Comparison of ENCODE assay signal across 10 cellular contexts in the genomic region with DNA sequence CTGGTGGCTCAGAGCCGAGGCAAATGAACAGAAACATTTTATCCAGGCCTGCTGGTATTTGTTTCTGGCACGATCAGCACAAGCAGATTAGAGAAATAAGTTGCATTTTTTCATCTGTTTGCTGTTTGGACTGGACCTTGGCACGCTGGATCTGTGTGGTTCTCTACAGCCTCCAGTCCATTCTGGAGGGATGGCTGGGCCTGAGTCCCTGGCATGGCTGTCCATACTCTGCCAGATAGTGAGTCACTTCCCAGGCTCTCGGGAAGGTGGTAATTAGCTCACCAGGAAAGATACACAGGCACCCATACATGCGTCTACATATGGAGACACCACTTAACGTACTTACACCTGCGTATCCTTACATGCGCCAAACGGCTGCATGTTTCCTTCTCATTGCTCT.
DNase-seq lines count a peak whose midpoint lies in the region; ATAC-seq, FAIRE-seq and TF ChIP-seq lines count a peak whose summit lies in the region.
"Had no signal": no experiment of that assay in that cellular context is flagged by ENCODE, and none has a peak within 500 bp of the region (broad histone marks: within the 10 kb centered on the region; RNA-seq: fewer than 3 reads in every experiment).

No MANE protein-coding gene starts in this region.

- no peak overlapping the region for H2BK12ac ChIP-seq in H1 (ENCODE audit: low read depth, low read length)

- no peak for TF ChIP-seq EP300 in A549 (IDR thresholded peaks at IDR 0.05)
- TF ChIP-seq EP300 in H1 (IDR thresholded peaks at IDR 0.05; ENCODE audit: borderline replicate concordance in 1 of 2, low read depth in 2 of 2, low read length in 2 of 2) = no peak

- H3K27ac ChIP-seq in A549 = no peak overlapping the region
- peak overlapping the region; percentile 11; the same call in 1 of the 2 replicates for H3K27ac ChIP-seq in HUES64 (ENCODE audit: low read depth, low read length)
- no peak overlapping the region for H3K27ac ChIP-seq in H1 (ENCODE audit: low read depth, low read length)
- H3K27ac ChIP-seq: cardiac muscle cell had no signal

- no peak overlapping the region for H3K56ac ChIP-seq in H1 (replicated peaks; ENCODE audit: insufficient read length, low read depth, low read length)

- peak overlapping the region; percentile 36 for H4K91ac ChIP-seq in H1 (replicated peaks; ENCODE audit: insufficient read length, low read length)

- H3K79me2 ChIP-seq in H1 (ENCODE audit: control insufficient read depth in 1 of 2, insufficient read depth in 2 of 2, low read length in 2 of 2) = no peaks in the 10 kb centered on the region

- POLR2A ChIA-PET in A549 (lab: Yijun Ruan, JAX) (no interaction called here), H1 (lab: Charles Lee; ENCODE audit: partially characterized antibody) (interaction anchor here (0.8 to 1.5 kb wide), 3 partner anchors 10 to 17 kb away, joined by 3 to 8 read pairs (median 5); no protein-coding TSS in a partner anchor)

- no peak overlapping the region for H2BK120ac ChIP-seq in H1 (replicated peaks; ENCODE audit: low read depth, low read length)

- ATAC-seq in A549 (peak; percentile 40 to 52; a peak in 2 of 6 replicates), HG02852 (IDR thresholded peaks at IDR 0.05; ENCODE audit: unreplicated experiment) (no peak)

- H3K23me2 ChIP-seq in H1 (ENCODE audit: low read depth, low read length) = no peaks in the 10 kb centered on the region

- peak overlapping the region; percentile 89 for H4K8ac ChIP-seq in H1 (ENCODE audit: extremely low read depth, insufficient read depth, low read length)

- H3K27me3 ChIP-seq in HUES64 (ENCODE audit: insufficient read depth, low read length) = no peaks in the 10 kb centered on the region
- H3K27me3 ChIP-seq in H1 (replicated peaks in 1 of 4; ENCODE audit: control insufficient read depth in 3 of 4, extremely low read depth in 1 of 4, insufficient read depth in 3 of 4, low read length in 3 of 4) = no peaks in the 10 kb centered on the region
- H3K27me3 ChIP-seq: cardiac muscle cell had no signal

- TF ChIP-seq POLR2A in A549 (IDR thresholded peaks at IDR 0.05; ENCODE audit: low read length) (no peak), H1 (IDR thresholded peaks at IDR 0.05; ENCODE audit: control extremely low read depth in 1 of 2, low read depth in 2 of 2, low read length in 2 of 2) (no peak)

- H3K14ac ChIP-seq in H1 (ENCODE audit: insufficient read length) = no peak overlapping the region

- H3K4me2 ChIP-seq in A549 (no peak overlapping the region), H1 (ENCODE audit: insufficient read depth in 1 of 2, low read depth in 2 of 2, low read length in 2 of 2) (no peak overlapping the region)

- 0 out of 2 replicates have a peak overlapping the region, but pooled peaks have one; percentile 7 for H3K9ac ChIP-seq in HUES64 (ENCODE audit: low read depth, low read length)
- H3K9ac ChIP-seq in H1 (replicated peaks in 1 of 4; ENCODE audit: extremely low read depth in 1 of 4, low read depth in 3 of 4, low read length in 3 of 4) = no peak overlapping the region

- no peaks in the 10 kb centered on the region for H3K79me1 ChIP-seq in H1 (ENCODE audit: low read depth, low read length)

- H3K4me1 ChIP-seq in A549 = no peaks in the 10 kb centered on the region
- peaks cover 9% of the 10 kb centered on the region for H3K4me1 ChIP-seq in HUES64 (ENCODE audit: insufficient read depth, low read length)
- no peaks in the 10 kb centered on the region for H3K4me1 ChIP-seq in H1 (replicated peaks in 1 of 4; ENCODE audit: control insufficient read depth in 3 of 4, insufficient read depth in 4 of 4, low read length in 3 of 4)

- no peak for TF ChIP-seq CTCF in A549 (IDR thresholded peaks at IDR 0.05)
- no peak for TF ChIP-seq CTCF in H1 (IDR thresholded peaks at IDR 0.05; ENCODE audit: control extremely low read depth in 1 of 3, insufficient read depth in 1 of 3, low read depth in 1 of 3, low read length in 3 of 3)

- no peak overlapping the region for H4K5ac ChIP-seq in H1 (ENCODE audit: insufficient read length, low read depth, low read length)

- H2BK15ac ChIP-seq in H1 (ENCODE audit: low read length) = no peak overlapping the region

- CTCF ChIA-PET in A549 (lab: Yijun Ruan, JAX) (no interaction called here), H1 (lab: Charles Lee; ENCODE audit: partially characterized antibody) (interaction anchor here (1.2 to 1.6 kb wide), 3 partner anchors 12 to 82 kb away, joined by 3 read pairs; no protein-coding TSS in a partner anchor)

- FAIRE-seq in A549 (lab: Jason Lieb, UNC) (no peak), H1 (lab: Jason Lieb, UNC) (no peak)

- in situ Hi-C loops in G401 (cut with HindIII; ENCODE audit: low sequenced_read_pairs) = no loop called here

- peak overlapping the region; percentile 5; the same call in 1 of the 2 replicates for H3K18ac ChIP-seq in H1 (ENCODE audit: extremely low read depth, low read length)

- no peak overlapping the region for H3K4ac ChIP-seq in H1 (replicated peaks; ENCODE audit: insufficient read length, low read depth, low read length)

- H2AK5ac ChIP-seq in H1 (ENCODE audit: low read depth, low read length) = no peak overlapping the region

- no peaks in the 10 kb centered on the region for H3K36me3 ChIP-seq in HUES64 (ENCODE audit: insufficient read depth, low read length)
- no peaks in the 10 kb centered on the region for H3K36me3 ChIP-seq in H1 (ENCODE audit: control insufficient read depth in 2 of 4, insufficient read depth in 4 of 4, low read length in 3 of 4)
- H3K36me3 ChIP-seq: cardiac muscle cell had no signal

- H2AFZ ChIP-seq in H1 (ENCODE audit: low read length) = 0 out of 2 replicates have a peak overlapping the region, but pooled peaks have one; percentile 6

- 71% methylated on average over 9 of the region's 9 CpGs for WGBS in A549 (ENCODE audit: missing lambda C conversion rate)
- WGBS in HUES64 = 93% methylated on average over 9 of the region's 9 CpGs
- 88% methylated on average over 9 of the region's 9 CpGs; no CpG with 5 or more reads in 1 of the 2 experiments for WGBS in H1 (ENCODE audit: extremely low coverage in 1 of 2, insufficient coverage in 1 of 2, insufficient read length in 1 of 2, insufficient replicate concordance in 2 of 2, low coverage in 1 of 2, low lambda C conversion rate in 2 of 2, missing lambda C conversion rate in 1 of 2), 2 experiments

- H4K20me1 ChIP-seq in H1 (replicated peaks in 1 of 2; ENCODE audit: control insufficient read depth in 1 of 2, insufficient read depth in 2 of 2, low read length in 2 of 2) = no peaks in the 10 kb centered on the region

- TF ChIP-seq RAD21 in A549 (conservative IDR thresholded peaks at IDR 0.05 in 1 of 2, IDR thresholded peaks at IDR 0.05 in 1 of 2) = no peak
- no peak for TF ChIP-seq RAD21 in H1 (IDR thresholded peaks at IDR 0.05 in 1 of 2, conservative IDR thresholded peaks at IDR 0.05 in 1 of 2; ENCODE audit: low read depth in 2 of 2, low read length in 2 of 2)

- H3K9me3 ChIP-seq in A549 (no peaks in the 10 kb centered on the region), HUES64 (ENCODE audit: insufficient read depth, low read depth, low read length) (no peaks in the 10 kb centered on the region), H1 (ENCODE audit: insufficient read depth in 2 of 2, low read depth in 1 of 2, low read length in 1 of 2) (no peaks in the 10 kb centered on the region)

- peak overlapping the region; percentile 27; the same call in 1 of the 2 replicates for H2BK5ac ChIP-seq in H1 (ENCODE audit: low read depth, low read length)

- H3K23ac ChIP-seq in H1 (ENCODE audit: insufficient read length) = no peak overlapping the region

- DNase-seq in A549 (ENCODE audit: low read depth in 1 of 2, low spot score in 1 of 2) = no peak
- no peak for DNase-seq in H1 (ENCODE audit: low read depth in 1 of 2, low spot score in 2 of 2)
- DNase-seq in medulla oblongata (ENCODE audit: extremely low spot score) = peak; percentile 3
- DNase-seq in HuH-7 (ENCODE audit: low spot score) = no peak
- no peak for DNase-seq in activated effector memory CD4-positive, alpha-beta T cell treated with Interleukin-2 at 50 U/mL for 16 hours
- DNase-seq in G401 (ENCODE audit: low spot score) = no peak
- DNase-seq: activated CD4-positive, alpha-beta T cell treated with anti-CD3 and anti-CD28 coated beads for 1 hour had no signal

- H2BK20ac ChIP-seq in H1 (ENCODE audit: low read length) = peak overlapping the region; percentile 68; the same call in 1 of the 2 replicates

- no peak overlapping the region for H3K4me3 ChIP-seq in A549
- no peak overlapping the region for H3K4me3 ChIP-seq in HUES64 (ENCODE audit: low read length)
- no peak overlapping the region for H3K4me3 ChIP-seq in H1 (ENCODE audit: extremely low read depth in 1 of 4, insufficient read depth in 2 of 4, low read depth in 3 of 4, low read length in 4 of 4)
- H3K4me3 ChIP-seq: cardiac muscle cell had no signal

TF ChIP-seq in A549, 52 proteins besides CTCF, POLR2A, EP300 and RAD21 (continues in another document):
- TF ChIP-seq RARB (CRISPR knock-in tag; IDR thresholded peaks at IDR 0.05) = no peak
- TF ChIP-seq, protein P1, sequence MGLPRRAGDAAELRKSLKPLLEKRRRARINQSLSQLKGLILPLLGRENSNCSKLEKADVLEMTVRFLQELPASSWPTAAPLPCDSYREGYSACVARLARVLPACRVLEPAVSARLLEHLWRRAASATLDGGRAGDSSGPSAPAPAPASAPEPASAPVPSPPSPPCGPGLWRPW (IDR thresholded peaks at IDR 0.05) = no peak
- no peak for TF ChIP-seq POLR2AphosphoS2 (conservative IDR thresholded peaks at IDR 0.05; ENCODE audit: low read length)
- no peak for TF ChIP-seq KDM5A (IDR thresholded peaks at IDR 0.05)
- TF ChIP-seq, protein P2, sequence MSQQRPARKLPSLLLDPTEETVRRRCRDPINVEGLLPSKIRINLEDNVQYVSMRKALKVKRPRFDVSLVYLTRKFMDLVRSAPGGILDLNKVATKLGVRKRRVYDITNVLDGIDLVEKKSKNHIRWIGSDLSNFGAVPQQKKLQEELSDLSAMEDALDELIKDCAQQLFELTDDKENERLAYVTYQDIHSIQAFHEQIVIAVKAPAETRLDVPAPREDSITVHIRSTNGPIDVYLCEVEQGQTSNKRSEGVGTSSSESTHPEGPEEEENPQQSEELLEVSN (IDR thresholded peaks at IDR 0.05; ENCODE audit: borderline replicate concordance, low read depth) = no peak

TF ChIP-seq in H1, 55 proteins besides CTCF, POLR2A, EP300 and RAD21 (continues in another document):
- no peak for TF ChIP-seq SUZ12 (IDR thresholded peaks at IDR 0.05; ENCODE audit: low read length)
- TF ChIP-seq CEBPB (IDR thresholded peaks at IDR 0.05; ENCODE audit: low read depth, low read length) = no peak
- TF ChIP-seq SP1 (IDR thresholded peaks at IDR 0.05; ENCODE audit: low read depth, low read length) = no peak
- TF ChIP-seq NRF1 (IDR thresholded peaks at IDR 0.05; ENCODE audit: low read depth, low read length) = no peak
- TF ChIP-seq SIRT6 (IDR thresholded peaks at IDR 0.05; ENCODE audit: low read length) = no peak
- no peak for TF ChIP-seq KDM4A (IDR thresholded peaks at IDR 0.05; ENCODE audit: low read depth, low read length, severe bottlenecking)
- TF ChIP-seq, protein P3, sequence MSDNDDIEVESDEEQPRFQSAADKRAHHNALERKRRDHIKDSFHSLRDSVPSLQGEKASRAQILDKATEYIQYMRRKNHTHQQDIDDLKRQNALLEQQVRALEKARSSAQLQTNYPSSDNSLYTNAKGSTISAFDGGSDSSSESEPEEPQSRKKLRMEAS (IDR thresholded peaks at IDR 0.05) = no peak
- no peak for TF ChIP-seq GTF2F1 (IDR thresholded peaks at IDR 0.05; ENCODE audit: borderline replicate concordance, low read depth, low read length)
